25 cellular contexts compared by ENCODE assay signal in the genomic region with DNA sequence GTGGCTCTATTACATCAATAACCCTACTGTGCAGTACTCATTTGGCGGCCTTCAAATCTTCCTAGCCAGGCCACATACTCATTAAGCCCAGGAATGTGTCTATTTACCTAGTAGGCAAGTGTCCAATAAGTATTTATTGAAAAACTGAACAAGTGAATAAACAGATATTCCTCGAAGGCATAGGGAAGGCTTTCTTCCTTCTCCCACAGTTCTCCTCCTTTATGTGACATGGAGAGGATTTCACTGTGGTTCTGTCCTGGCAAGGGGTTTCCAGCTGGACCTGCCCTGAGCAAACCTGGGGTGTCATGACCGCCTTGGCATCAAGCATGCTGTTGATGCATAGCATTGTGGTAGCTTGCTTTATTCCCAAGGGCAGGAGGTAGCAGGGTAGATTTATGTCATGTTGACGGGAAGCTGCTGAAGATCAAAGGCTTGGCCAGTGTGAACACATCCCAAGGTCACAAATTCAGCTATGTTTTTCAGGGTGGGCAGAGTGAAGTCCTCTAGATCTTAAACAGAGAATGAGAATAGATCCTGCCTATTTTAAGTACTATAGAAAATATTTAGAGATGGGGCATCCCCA.
DNase-seq lines count a peak whose midpoint lies in the region; ATAC-seq and TF ChIP-seq lines count a peak whose summit lies in the region.
"Had no signal": no experiment of that assay in that cellular context is flagged by ENCODE, and none has a peak within 500 bp of the region (broad histone marks: within the 10 kb centered on the region; RNA-seq: fewer than 3 reads in every experiment).

No MANE protein-coding gene starts in this region.

- H2BK15ac ChIP-seq in mesenchymal stem cell (ENCODE audit: low read depth, poor library complexity, severe bottlenecking) = no peak overlapping the region

- H2AFZ ChIP-seq in mesenchymal stem cell (ENCODE audit: low read depth, low read length) = no peak overlapping the region

- no peaks in the 10 kb centered on the region for H3K9me3 ChIP-seq in SJSA1 (replicated peaks)
- H3K9me3 ChIP-seq in esophagus muscularis mucosa = no peaks in the 10 kb centered on the region
- H3K9me3 ChIP-seq in mesenchymal stem cell (ENCODE audit: control insufficient read depth, low read length) = no peaks in the 10 kb centered on the region
- H3K9me3 ChIP-seq in spleen = no peaks in the 10 kb centered on the region
- H3K9me3 ChIP-seq: MG63 had no signal

- 85% methylated on average over 4 of the region's 4 CpGs for WGBS in esophagus muscularis mucosa
- 73% methylated on average over 2 of the region's 4 CpGs for WGBS in mesenchymal stem cell
- WGBS in spleen, 5 donors = 72 to 84% (median 77%) methylated on average over 4 of the region's 4 CpGs

- TF ChIP-seq CTCF in esophagus muscularis mucosa (IDR thresholded peaks at IDR 0.05) (no peak), spleen (IDR thresholded peaks at IDR 0.05 in 8 of 11, conservative IDR thresholded peaks at IDR 0.05 in 3 of 11) (no peak)

- H3K27me3 ChIP-seq in SJSA1 (replicated peaks) (no peaks in the 10 kb centered on the region), esophagus muscularis mucosa (no peaks in the 10 kb centered on the region), mesenchymal stem cell (ENCODE audit: control insufficient read depth in 1 of 2, insufficient read depth in 1 of 2, low read length in 2 of 2) (peaks cover 0 to 3% of the 10 kb centered on the region in 2 experiments), spleen (replicated peaks in 1 of 7) (no peaks in the 10 kb centered on the region)
- H3K27me3 ChIP-seq: MG63 had no signal

- TF ChIP-seq POLR2A in esophagus muscularis mucosa (IDR thresholded peaks at IDR 0.05; ENCODE audit: low read depth) (no peak), spleen (IDR thresholded peaks at IDR 0.05) (no peak)

- H3K4ac ChIP-seq in mesenchymal stem cell (ENCODE audit: low read depth in 1 of 2, low read length in 2 of 2) = peak overlapping the region in 1 of 2 experiments; percentile 40

- H3K27ac ChIP-seq in SJSA1 (peak overlapping the region; percentile 73), esophagus muscularis mucosa (replicated peaks in 1 of 4) (no peak overlapping the region), mesenchymal stem cell (ENCODE audit: low read length, poor library complexity, severe bottlenecking) (no peak overlapping the region), spleen (no peak overlapping the region)
- H3K27ac ChIP-seq: C4-2B, RWPE1, SK-N-MC had no signal

- DNase-seq in SJSA1 (ENCODE audit: low read depth in 1 of 2, low spot score in 2 of 2) (no peak), esophagus muscularis mucosa (ENCODE audit: extremely low spot score) (peak; percentile 81), mesenchymal stem cell (peak; percentile 31), middle frontal gyrus (ENCODE audit: extremely low spot score, low spot score) (no peak), NCI-H1092 treated with DMSO at 0.1 percent for 48 hours (lab: John Stamatoyannopoulos, UW) (no peak), spleen (no peak)
- DNase-seq: CD8-positive, alpha-beta memory T cell; DMS 273 treated with DMSO at 0.1 percent for 48 hours; DMS79; GDM1; Kasumi-1; MG63; NCI-H1417; NCI-H1694; NCI-H2029 treated with DMSO at 0.1 percent for 48 hours; NCI-H510A; NCI-H69; SHP77 treated with DMSO at 0.1 percent for 48 hours had no signal

- peak overlapping the region in 1 of 2 experiments; percentile 70 for H2BK12ac ChIP-seq in mesenchymal stem cell (ENCODE audit: low read length in 2 of 2)

- no peaks in the 10 kb centered on the region for H3K79me1 ChIP-seq in mesenchymal stem cell (replicated peaks; ENCODE audit: low read length, poor library complexity, severe bottlenecking)

- H3K14ac ChIP-seq in mesenchymal stem cell (ENCODE audit: low read length in 2 of 2) = no peak overlapping the region

- H3K4me2 ChIP-seq in mesenchymal stem cell (ENCODE audit: low read length, poor library complexity, severe bottlenecking) = no peak overlapping the region

- H3K4me1 ChIP-seq in SJSA1 (replicated peaks) (peaks cover 36% of the 10 kb centered on the region), esophagus muscularis mucosa (no peaks in the 10 kb centered on the region), mesenchymal stem cell (ENCODE audit: control insufficient read depth, insufficient read depth, low read depth, low read length) (no peaks in the 10 kb centered on the region), spleen (no peaks in the 10 kb centered on the region)

- H3K9ac ChIP-seq in mesenchymal stem cell (ENCODE audit: low read length) = no peak overlapping the region

- intact Hi-C loops in esophagus muscularis mucosa (cut with DNase I) (no loop called here), spleen (cut with DNase I; ENCODE audit: low total_unique reads) (no loop called here)

- H4K91ac ChIP-seq in mesenchymal stem cell (ENCODE audit: low read length) = no peak overlapping the region

- H2AK5ac ChIP-seq in mesenchymal stem cell (ENCODE audit: low read length, severe bottlenecking) = no peak overlapping the region

- no peak overlapping the region for H3K4me3 ChIP-seq in SJSA1
- no peak overlapping the region for H3K4me3 ChIP-seq in esophagus muscularis mucosa
- no peak overlapping the region for H3K4me3 ChIP-seq in mesenchymal stem cell (ENCODE audit: insufficient read depth in 1 of 2, low read depth in 1 of 2, low read length in 2 of 2)
- no peak overlapping the region for H3K4me3 ChIP-seq in spleen
- H3K4me3 ChIP-seq: GM12878, K562, MG63, SK-N-MC had no signal

- H2BK120ac ChIP-seq in mesenchymal stem cell (ENCODE audit: low read depth, low read length) = peak overlapping the region; percentile 35

- TF ChIP-seq EP300 in esophagus muscularis mucosa (IDR thresholded peaks at IDR 0.05) = no peak

- H3K36me3 ChIP-seq in SJSA1 (no peaks in the 10 kb centered on the region), esophagus muscularis mucosa (no peaks in the 10 kb centered on the region), mesenchymal stem cell (ENCODE audit: control insufficient read depth in 1 of 2, insufficient read depth in 2 of 2, low read depth in 1 of 2, low read length in 2 of 2) (no peaks in the 10 kb centered on the region), spleen (no peaks in the 10 kb centered on the region)
- H3K36me3 ChIP-seq: MG63 had no signal

- peak overlapping the region in 1 of 2 experiments; percentile 22 for H3K23ac ChIP-seq in mesenchymal stem cell (ENCODE audit: low read length in 2 of 2)

- H4K8ac ChIP-seq in mesenchymal stem cell (ENCODE audit: low read length) = no peak overlapping the region

- no peak for ATAC-seq in GM19455 (IDR thresholded peaks at IDR 0.05; ENCODE audit: unreplicated experiment)
- ATAC-seq: GM12878, HCT116, K562 had no signal

- no peak overlapping the region for H2BK5ac ChIP-seq in mesenchymal stem cell (ENCODE audit: low read depth, low read length, poor library complexity, severe bottlenecking)

- peak overlapping the region in 1 of 2 experiments; percentile 75 for H3K18ac ChIP-seq in mesenchymal stem cell (ENCODE audit: low read depth in 1 of 2, low read length in 2 of 2)

Comparison
In these comparisons a context has a peak if more than half of its experiments do, and no peak if none do; other contexts are left out.
1. DNase-seq: peak in esophagus muscularis mucosa (single experiment) and mesenchymal stem cell (single experiment); none in SJSA1 (0 of 2), middle frontal gyrus (single experiment), NCI-H1092 treated with DMSO at 0.1 percent for 48 hours (single experiment) and spleen (single experiment).